In the genomic region with DNA sequence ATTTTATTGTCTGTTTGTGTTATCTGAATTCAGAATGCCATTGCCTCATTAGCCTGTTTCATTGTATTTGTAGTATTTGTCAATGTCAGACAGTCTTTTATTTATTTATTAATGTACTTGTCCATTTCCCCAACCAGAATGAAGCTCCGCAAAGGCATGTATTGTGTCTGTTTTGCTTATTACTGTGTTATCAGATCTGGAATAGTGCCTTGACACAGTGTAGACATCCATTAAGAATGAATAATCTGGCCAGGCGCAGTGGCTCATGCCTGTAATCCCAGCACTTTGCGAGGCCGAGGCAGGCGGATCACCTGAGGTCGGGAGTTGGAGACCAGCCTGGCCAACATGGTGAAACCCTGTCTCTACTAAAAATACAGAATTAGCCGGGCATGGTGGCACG, we compare ENCODE assay signal across 7 cellular contexts. TPM values are rescaled to one million over a fixed set of nuclear protein-coding genes. Genes with fewer than 3 reads are reported as not detected.
"Had no signal": no experiment of that assay in that cellular context is flagged by ENCODE, and none has a peak within 500 bp of the region (broad histone marks: within the 10 kb centered on the region; RNA-seq: fewer than 3 reads in every experiment).

No MANE protein-coding gene starts in this region.

RNA-seq across cellular contexts. Expression of a gene that starts 46.4 kb away (rescaled TPM):
- total RNA-seq: GM23248, GM23338, H1, H4, H7, H9, HFFc6 had no signal
- polyA plus RNA-seq: GM23248, GM23338, H1 had no signal
